8 cellular contexts compared by ENCODE assay signal in genomic region chr12:42749239-42749638, GRCh38.
"Had no signal": no experiment of that assay in that cellular context is flagged by ENCODE, and none has a peak within 500 bp of the region (broad histone marks: within the 10 kb centered on the region; RNA-seq: fewer than 3 reads in every experiment).

No MANE protein-coding gene starts in this region.

- H3K4me2 ChIP-seq: GM23338, KMS-11 had no signal

- H3K27ac ChIP-seq: HL-60, KMS-11 had no signal

- H3K9ac ChIP-seq: KMS-11 had no signal

- H2AFZ ChIP-seq: GM23338 had no signal

- ATAC-seq: GM23338, HCT116, HepG2 had no signal

- H3K4me3 ChIP-seq: GM23338, HAP-1 had no signal

- DNase-seq: H7, KBM-7 had no signal

- H3K36me3 ChIP-seq: HAP-1 had no signal

- H3K9me3 ChIP-seq: HAP-1 had no signal
